17 cellular contexts compared by ENCODE assay signal in the genomic region with DNA sequence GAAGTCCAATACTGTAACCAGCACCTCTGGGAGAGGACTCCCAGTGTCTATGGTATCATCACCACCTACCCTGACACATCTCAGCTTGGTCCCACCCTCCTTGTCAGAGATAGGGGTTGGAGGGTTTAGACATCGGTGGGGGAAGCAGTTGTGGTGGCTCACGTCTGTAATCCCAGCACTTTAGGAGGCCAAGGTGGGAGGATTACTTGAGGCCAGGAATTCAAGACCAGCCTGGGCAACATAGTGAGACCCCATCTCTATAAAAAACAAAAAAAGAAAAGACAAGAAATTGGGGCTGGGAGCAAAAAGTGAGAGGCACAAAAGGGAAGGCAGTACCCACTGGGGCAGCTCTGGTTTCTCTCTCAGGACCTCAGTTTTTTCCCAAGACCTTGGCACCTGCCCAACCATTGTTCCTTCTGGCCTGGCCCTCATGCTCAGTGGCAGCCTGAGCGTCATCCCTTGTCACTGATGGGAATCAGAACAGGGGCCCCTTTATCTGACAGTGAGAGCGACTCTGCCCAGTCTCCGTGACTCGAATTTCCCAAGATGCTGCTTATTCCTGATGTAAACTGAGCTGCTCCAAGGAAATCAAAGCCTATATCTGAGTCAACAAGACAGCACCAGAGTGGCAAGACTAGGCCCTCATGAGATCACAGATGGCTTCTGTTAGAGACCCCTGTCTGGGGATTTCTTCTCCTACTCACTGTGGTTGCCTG.
DNase-seq lines count a peak whose midpoint lies in the region; ATAC-seq, FAIRE-seq and TF ChIP-seq lines count a peak whose summit lies in the region.
"Had no signal": no experiment of that assay in that cellular context is flagged by ENCODE, and none has a peak within 500 bp of the region (broad histone marks: within the 10 kb centered on the region; RNA-seq: fewer than 3 reads in every experiment).

No MANE protein-coding gene starts in this region.

- no peak for DNase-seq in activated CD4-positive, alpha-beta memory T cell treated with anti-CD3 and anti-CD28 coated beads for 36 hours
- DNase-seq in activated CD4-positive, alpha-beta memory T cell treated with anti-CD3 and anti-CD28 coated beads, Interleukin-2, amount 10 ng/mL, durations not matched to agents 7 days and 5 days: no peak
- DNase-seq in HepG2 (ENCODE audit: low spot score): peak; percentile 27
- DNase-seq in tibial nerve (ENCODE audit: low spot score in 2 of 2): peak; percentile 28 to 38
- DNase-seq in CD1c-positive myeloid dendritic cell (ENCODE audit: extremely low spot score): no peak
- no peak for DNase-seq in kidney glomerular epithelial cell (lab: John Stamatoyannopoulos, UW)
- DNase-seq: activated T-cell treated with anti-CD3 and anti-CD28 coated beads, Interleukin-2, amount 50 U/mL, for 72 hours; aorta; Caco-2; effector CD4-positive, alpha-beta T cell; Kasumi-1; NCI-H146; NCI-H510A treated with DMSO at 0.1 percent for 48 hours; stimulated activated CD4-positive, alpha-beta T cell treated with anti-CD3 and anti-CD28 coated beads, Interleukin-4, amount 100 ng/mL, for 1 hour had no signal

- peaks cover 7 to 35% of the 10 kb centered on the region in 2 experiments; a peak in 3 of 5 replicates for H3K27me3 ChIP-seq in HepG2 (ENCODE audit: control insufficient read depth in 1 of 2, insufficient read depth in 2 of 2, low read length in 2 of 2)
- H3K27me3 ChIP-seq in tibial nerve: no peaks in the 10 kb centered on the region

- H3K27ac ChIP-seq in cingulate gyrus (ENCODE audit: low read depth, low read length) (peak overlapping the region; percentile 91), HepG2 (ENCODE audit: extremely low read length, insufficient read depth, low read length) (no peak overlapping the region), tibial nerve (peak overlapping the region in 2 of 4 donors; percentile 76 to 80)

- H3K27me3 Mint-ChIP-seq in activated CD4-positive, alpha-beta memory T cell treated with anti-CD3 and anti-CD28 coated beads for 36 hours: peaks cover 79% of the 10 kb centered on the region
- H3K27me3 Mint-ChIP-seq in activated CD4-positive, alpha-beta memory T cell treated with anti-CD3 and anti-CD28 coated beads, Interleukin-2, amount 10 ng/mL, durations not matched to agents 7 days and 5 days: peaks cover 93% of the 10 kb centered on the region

- H3K27ac Mint-ChIP-seq in activated CD4-positive, alpha-beta memory T cell treated with anti-CD3 and anti-CD28 coated beads for 36 hours: no peak overlapping the region
- no peak overlapping the region for H3K27ac Mint-ChIP-seq in activated CD4-positive, alpha-beta memory T cell treated with anti-CD3 and anti-CD28 coated beads, Interleukin-2, amount 10 ng/mL, durations not matched to agents 7 days and 5 days
- H3K27ac Mint-ChIP-seq: activated T-cell treated with anti-CD3 and anti-CD28 coated beads, Interleukin-2, amount 50 U/mL, for 72 hours had no signal

- H3K4me3 ChIP-seq in HepG2 (replicated peaks in 1 of 3; ENCODE audit: insufficient read depth in 1 of 3, low read depth in 2 of 3, low read length in 3 of 3) (no peak overlapping the region), tibial nerve (no peak overlapping the region)
- H3K4me3 ChIP-seq: PC-9 had no signal

- no TSS peak for BruUV-seq in HepG2 (replicated peaks; lab: Mats Ljungman, UMichigan)

- H3K4me3 Mint-ChIP-seq in activated CD4-positive, alpha-beta memory T cell treated with anti-CD3 and anti-CD28 coated beads for 36 hours: peak overlapping the region; percentile 20
- no peak overlapping the region for H3K4me3 Mint-ChIP-seq in activated CD4-positive, alpha-beta memory T cell treated with anti-CD3 and anti-CD28 coated beads, Interleukin-2, amount 10 ng/mL, durations not matched to agents 7 days and 5 days

- H3K9me3 ChIP-seq in HepG2 (ENCODE audit: low read length): no peaks in the 10 kb centered on the region
- no peaks in the 10 kb centered on the region for H3K9me3 ChIP-seq in tibial nerve
- H3K9me3 ChIP-seq: Caco-2 had no signal

- no peaks in the 10 kb centered on the region for H4K20me1 ChIP-seq in HepG2 (ENCODE audit: insufficient read depth, low read length)

- intact Hi-C loops in activated CD4-positive, alpha-beta memory T cell treated with anti-CD3 and anti-CD28 coated beads for 36 hours (cut with micrococcal nuclease): no loop called here
- intact Hi-C loops in HepG2 (cut with micrococcal nuclease; ENCODE audit: unreplicated experiment): no loop called here

- peaks cover 9% of the 10 kb centered on the region; the same call in 1 of the 2 replicates for H3K4me1 ChIP-seq in HepG2 (ENCODE audit: insufficient read depth, low read length)
- H3K4me1 ChIP-seq in tibial nerve: peaks cover 0 to 38% (median 12%) of the 10 kb centered on the region in 4 donors

- CTCF ChIA-PET in activated CD4-positive, alpha-beta memory T cell treated with anti-CD3 and anti-CD28 coated beads for 36 hours (lab: Charles Lee): interaction anchor here (1.0 kb wide), 1 partner anchor 304 kb away, joined by 3 read pairs; no protein-coding TSS in a partner anchor
- CTCF ChIA-PET in activated CD4-positive, alpha-beta memory T cell treated with anti-CD3 and anti-CD28 coated beads, Interleukin-2, amount 10 ng/mL, durations not matched to agents 7 days and 5 days (lab: Charles Lee): interaction anchor here (1.0 kb wide), 1 partner anchor 10 kb away, joined by 3 read pairs; no protein-coding TSS in a partner anchor
- CTCF ChIA-PET in HepG2 (lab: Yijun Ruan, JAX; ENCODE audit: low intra/inter-chr PET ratio, low total read pairs): no interaction called here

- TF ChIP-seq EP300 in HepG2 (IDR thresholded peaks at IDR 0.05; ENCODE audit: low read depth in 2 of 2, low read length in 2 of 2) (no peak), HepG2 (CRISPR knock-in tag; IDR thresholded peaks at IDR 0.05; ENCODE audit: borderline replicate concordance) (no peak), tibial nerve (IDR thresholded peaks at IDR 0.05) (peak; percentile 48 to 65)

- 21% methylated on average over 6 of the region's 6 CpGs for WGBS in HepG2 (ENCODE audit: low lambda C conversion rate)
- WGBS in tibial nerve, 2 donors: 42 to 63% methylated on average over 6 of the region's 6 CpGs

- H2AFZ ChIP-seq in HepG2 (ENCODE audit: low read length): no peak overlapping the region
- H2AFZ ChIP-seq: PC-9 had no signal

- no peaks in the 10 kb centered on the region for H3K36me3 ChIP-seq in HepG2 (replicated peaks in 1 of 2; ENCODE audit: control insufficient read depth in 1 of 2, insufficient read depth in 2 of 2, low read length in 2 of 2)
- H3K36me3 ChIP-seq in tibial nerve: no peaks in the 10 kb centered on the region

- no peaks in the 10 kb centered on the region for H3K36me3 Mint-ChIP-seq in activated CD4-positive, alpha-beta memory T cell treated with anti-CD3 and anti-CD28 coated beads for 36 hours
- no peaks in the 10 kb centered on the region for H3K36me3 Mint-ChIP-seq in activated CD4-positive, alpha-beta memory T cell treated with anti-CD3 and anti-CD28 coated beads, Interleukin-2, amount 10 ng/mL, durations not matched to agents 7 days and 5 days (ENCODE audit: low read depth)

- peaks cover 23% of the 10 kb centered on the region for H3K4me1 Mint-ChIP-seq in activated CD4-positive, alpha-beta memory T cell treated with anti-CD3 and anti-CD28 coated beads for 36 hours (ENCODE audit: low read depth)
- peaks cover 19% of the 10 kb centered on the region for H3K4me1 Mint-ChIP-seq in activated CD4-positive, alpha-beta memory T cell treated with anti-CD3 and anti-CD28 coated beads, Interleukin-2, amount 10 ng/mL, durations not matched to agents 7 days and 5 days

- H3K79me2 ChIP-seq in HepG2 (ENCODE audit: insufficient read depth, low read length): no peaks in the 10 kb centered on the region

- no peak for FAIRE-seq in HepG2 (lab: Jason Lieb, UNC)

- no peak for TF ChIP-seq RAD21 in HepG2 (CRISPR knock-in tag; IDR thresholded peaks at IDR 0.05)

- H3K9me3 Mint-ChIP-seq in activated CD4-positive, alpha-beta memory T cell treated with anti-CD3 and anti-CD28 coated beads for 36 hours: no peaks in the 10 kb centered on the region
- no peaks in the 10 kb centered on the region for H3K9me3 Mint-ChIP-seq in activated CD4-positive, alpha-beta memory T cell treated with anti-CD3 and anti-CD28 coated beads, Interleukin-2, amount 10 ng/mL, durations not matched to agents 7 days and 5 days
- H3K9me3 Mint-ChIP-seq: activated T-cell treated with anti-CD3 and anti-CD28 coated beads, Interleukin-2, amount 50 U/mL, for 72 hours had no signal

- in situ Hi-C loops in HepG2 (cut with HindIII; ENCODE audit: extremely low pct_ligation_motif_present, low pct_unique_long_range_greater_than_20kb): no loop called here

- TF ChIP-seq CTCF in HepG2 (CRISPR knock-in tag; IDR thresholded peaks at IDR 0.05) (no peak), tibial nerve (IDR thresholded peaks at IDR 0.05) (no peak)

- H3K9ac ChIP-seq in HepG2 (ENCODE audit: insufficient read depth, low read depth, low read length): no peak overlapping the region

- H3K4me2 ChIP-seq in HepG2 (ENCODE audit: low read depth, low read length): no peak overlapping the region

- no peak for TF ChIP-seq POLR2A in HepG2 (IDR thresholded peaks at IDR 0.05; ENCODE audit: insufficient read depth in 1 of 2, low read depth in 2 of 2, low read length in 2 of 2)
- no peak for TF ChIP-seq POLR2A in tibial nerve (IDR thresholded peaks at IDR 0.05)

- no peak for ATAC-seq in HepG2
- no peak for ATAC-seq in HG03354 (IDR thresholded peaks at IDR 0.05; ENCODE audit: poor library complexity, severe bottlenecking, unreplicated experiment)
- ATAC-seq: activated T-cell treated with anti-CD3 and anti-CD28 coated beads, Interleukin-2, amount 50 U/mL, for 72 hours had no signal

- POLR2A ChIA-PET in activated CD4-positive, alpha-beta memory T cell treated with anti-CD3 and anti-CD28 coated beads for 36 hours (lab: Charles Lee): interaction anchor here (0.9 kb wide), 1 partner anchor 190 kb away, joined by 3 read pairs; a partner anchor contains a TSS
- POLR2A ChIA-PET in activated CD4-positive, alpha-beta memory T cell treated with anti-CD3 and anti-CD28 coated beads, Interleukin-2, amount 10 ng/mL, durations not matched to agents 7 days and 5 days (lab: Charles Lee): interaction anchor here (0.9 kb wide), 1 partner anchor 11 kb away, joined by 4 read pairs; no protein-coding TSS in a partner anchor
- POLR2A ChIA-PET in HepG2 (lab: Yijun Ruan, JAX): no interaction called here

TF ChIP-seq in HepG2, 621 proteins besides CTCF, POLR2A, EP300 and RAD21:
- TF ChIP-seq SOX13 (IDR thresholded peaks at IDR 0.05): no peak
- TF ChIP-seq SOX13 (CRISPR knock-in tag; conservative IDR thresholded peaks at IDR 0.05 in 1 of 2, IDR thresholded peaks at IDR 0.05 in 1 of 2): peak in 1 of 2 experiments; percentile 21; a peak in 1 of 4 replicates
- peak; percentile 35; the same call in 1 of the 2 replicates for TF ChIP-seq ZNF121 (CRISPR knock-in tag; IDR thresholded peaks at IDR 0.05)
- no peak for TF ChIP-seq ZFP90 (CRISPR knock-in tag; IDR thresholded peaks at IDR 0.05; ENCODE audit: borderline replicate concordance)

Comparison
In these comparisons a context has a peak if more than half of its experiments do, and no peak if none do; other contexts are left out.
1. DNase-seq: peak in HepG2 (single experiment) and tibial nerve (2 of 2); none in activated CD4-positive, alpha-beta memory T cell treated with anti-CD3 and anti-CD28 coated beads for 36 hours (single experiment), activated CD4-positive, alpha-beta memory T cell treated with anti-CD3 and anti-CD28 coated beads, Interleukin-2, amount 10 ng/mL, durations not matched to agents 7 days and 5 days (single experiment), CD1c-positive myeloid dendritic cell (single experiment) and kidney glomerular epithelial cell (single experiment).